In genomic region chr1:192489748-192490147, GRCh38 we compare ENCODE assay signal across 8 cellular contexts.
DNase-seq lines count a peak whose midpoint lies in the region; ATAC-seq, FAIRE-seq and TF ChIP-seq lines count a peak whose summit lies in the region.

No MANE protein-coding gene starts in this region.

- no peak overlapping the region for H2BK5ac ChIP-seq in mesendoderm (ENCODE audit: low read length)

- no peak for TF ChIP-seq POLR2A in A549 (IDR thresholded peaks at IDR 0.05; ENCODE audit: low read length)

- H3K36me3 ChIP-seq in mesendoderm (ENCODE audit: control insufficient read depth, insufficient read depth, low read length) = no peaks in the 10 kb centered on the region

- no peak overlapping the region for H3K4me3 ChIP-seq in A549
- H3K4me3 ChIP-seq in GM12865 (ENCODE audit: low read depth, low read length) = no peak overlapping the region
- no peak overlapping the region for H3K4me3 ChIP-seq in mesendoderm (ENCODE audit: low read length)

- H4K8ac ChIP-seq in mesendoderm (ENCODE audit: low read depth, low read length) = no peak overlapping the region

- H4K5ac ChIP-seq in mesendoderm (ENCODE audit: low read length) = no peak overlapping the region

- no peaks in the 10 kb centered on the region for H3K79me1 ChIP-seq in mesendoderm (ENCODE audit: low read length)

- no peak overlapping the region for H2AK5ac ChIP-seq in mesendoderm (ENCODE audit: low read length)

- ATAC-seq in A549 (peak; percentile 82 to 90), HG02938 (IDR thresholded peaks at IDR 0.05; ENCODE audit: unreplicated experiment) (peak; percentile 99)

- TF ChIP-seq CTCF in A549 (IDR thresholded peaks at IDR 0.05) (no peak), GM12865 (IDR thresholded peaks at IDR 0.05; ENCODE audit: insufficient read depth, low read depth, low read length, missing control alignments) (no peak)

- H3K18ac ChIP-seq in mesendoderm (ENCODE audit: low read length) = no peak overlapping the region

- DNase-seq in A549 (ENCODE audit: low read depth in 1 of 2, low spot score in 1 of 2) (peak in 1 of 2 experiments; percentile 72), GM12865 (ENCODE audit: low read depth) (peak; percentile 19), NCI-H748 treated with DMSO at 0.1 percent for 48 hours (lab: John Stamatoyannopoulos, UW) (peak; percentile 77), mesendoderm (peak; percentile 65), HuH-7 (ENCODE audit: low spot score) (no peak), NCI-H187 (lab: John Stamatoyannopoulos, UW) (no peak)
- DNase-seq in central memory CD4-positive, alpha-beta T cell = peak; percentile 14

- no peaks in the 10 kb centered on the region for H3K79me2 ChIP-seq in mesendoderm (ENCODE audit: control insufficient read depth, insufficient read depth, low read length)

- H3K23ac ChIP-seq in mesendoderm (ENCODE audit: low read length) = no peak overlapping the region

- H2BK120ac ChIP-seq in mesendoderm (ENCODE audit: low read depth, low read length) = no peak overlapping the region

- CTCF ChIA-PET in A549 (lab: Yijun Ruan, JAX) = no interaction called here

- H3K4ac ChIP-seq in mesendoderm (ENCODE audit: low read depth, low read length) = no peak overlapping the region

- H3K56ac ChIP-seq in mesendoderm (ENCODE audit: low read length) = no peak overlapping the region

- no peaks in the 10 kb centered on the region for H3K9me3 ChIP-seq in A549

- WGBS in A549 (ENCODE audit: missing lambda C conversion rate) = 34% methylated on average over 2 of the region's 2 CpGs
- WGBS in mesendoderm (ENCODE audit: extremely low coverage, insufficient coverage, low lambda C conversion rate) = no CpG with 5 or more reads among the region's 2 CpGs

- H3K4me1 ChIP-seq in A549 (peaks cover 27% of the 10 kb centered on the region; the same call in 2 of the 3 replicates), mesendoderm (ENCODE audit: control insufficient read depth, low read depth, low read length) (no peaks in the 10 kb centered on the region)

- no peak overlapping the region for H2BK15ac ChIP-seq in mesendoderm (replicated peaks; ENCODE audit: low read depth)

- no peak for TF ChIP-seq RAD21 in A549 (conservative IDR thresholded peaks at IDR 0.05 in 1 of 2, IDR thresholded peaks at IDR 0.05 in 1 of 2)

- FAIRE-seq in A549 (lab: Jason Lieb, UNC) = no peak

- TF ChIP-seq EP300 in A549 (IDR thresholded peaks at IDR 0.05) = 0 out of 5 replicates have a peak, but pooled peaks of 1 of the 2 experiments have one; percentile 12

- no peak overlapping the region for H3K9ac ChIP-seq in mesendoderm (ENCODE audit: low read length)

- peak overlapping the region; percentile 11 to 63; a peak in 4 of 6 replicates for H3K27ac ChIP-seq in A549
- H3K27ac ChIP-seq in mesendoderm (ENCODE audit: low read depth, low read length) = no peak overlapping the region

- POLR2A ChIA-PET in A549 (lab: Yijun Ruan, JAX) = no interaction called here

- no peaks in the 10 kb centered on the region for H3K27me3 ChIP-seq in mesendoderm (ENCODE audit: insufficient read depth, low read length, poor library complexity)

- H3K4me2 ChIP-seq in A549 (no peak overlapping the region), mesendoderm (ENCODE audit: low read length) (no peak overlapping the region)

TF ChIP-seq in A549, 52 proteins besides CTCF, POLR2A, EP300 and RAD21:
- TF ChIP-seq FOSL2 (IDR thresholded peaks at IDR 0.05) (no peak), FOSL2 (CRISPR knock-in tag; IDR thresholded peaks at IDR 0.05) (peak; percentile 57), BHLHE40 (IDR thresholded peaks at IDR 0.05; ENCODE audit: low read depth, low read length) (0 out of 2 replicates have a peak, but pooled peaks have one; percentile 11), KDM1A (IDR thresholded peaks at IDR 0.05; ENCODE audit: low read depth) (no peak), ZNF302 (CRISPR knock-in tag; IDR thresholded peaks at IDR 0.05) (no peak), ATOH8 (CRISPR knock-in tag; IDR thresholded peaks at IDR 0.05; ENCODE audit: low read depth) (no peak)

Comparison
In these comparisons a context has a peak if more than half of its experiments do, and no peak if none do; other contexts are left out.
1. DNase-seq: peak in GM12865 (single experiment), NCI-H748 treated with DMSO at 0.1 percent for 48 hours (single experiment), central memory CD4-positive, alpha-beta T cell (single experiment) and mesendoderm (single experiment); none in HuH-7 (single experiment) and NCI-H187 (0 of 2).